ENCODE assay signal across 8 cellular contexts in genomic region chr7:73682745-73683055, GRCh38. TPM values are rescaled to one million over a fixed set of nuclear protein-coding genes. Genes with fewer than 3 reads are reported as not detected.
DNase-seq lines count a peak whose midpoint lies in the region; ATAC-seq, FAIRE-seq and TF ChIP-seq lines count a peak whose summit lies in the region.

No MANE protein-coding gene starts in this region.

- intact Hi-C loops in PC-9 (cut with micrococcal nuclease; ENCODE audit: unreplicated experiment), result loop anchor here (1.0 to 2.0 kb wide), 2 partner anchors 24 to 32 kb away; no protein-coding TSS in a partner anchor

- peaks cover 23% of the 10 kb centered on the region for H3K4me1 Mint-ChIP-seq in progenitor cell of endocrine pancreas (ENCODE audit: low read depth)

- H3K27ac ChIP-seq in PC-9, result peak overlapping the region; percentile 46

- peaks cover 73% of the 10 kb centered on the region for H3K79me2 ChIP-seq in PC-9 (ENCODE audit: low read depth)

- H2AFZ ChIP-seq in PC-9, result peak overlapping the region; percentile 96

- no peaks in the 10 kb centered on the region for H3K9me3 ChIP-seq in PC-9 (ENCODE audit: insufficient read depth, low read depth)

- TF ChIP-seq CTCF in PC-9 (conservative IDR thresholded peaks at IDR 0.05) (no peak), progenitor cell of endocrine pancreas (IDR thresholded peaks at IDR 0.05; ENCODE audit: unreplicated experiment) (no peak)

- peak overlapping the region; percentile 99 for H3K4me3 Mint-ChIP-seq in progenitor cell of endocrine pancreas (ENCODE audit: low read depth)

- H3K9me3 Mint-ChIP-seq in progenitor cell of endocrine pancreas (ENCODE audit: low read depth), result no peaks in the 10 kb centered on the region

- H4K20me1 ChIP-seq in PC-9 (ENCODE audit: insufficient read depth), result peaks cover 4% of the 10 kb centered on the region; the same call in 1 of the 2 replicates

- peak overlapping the region; percentile 94 for H3K27ac Mint-ChIP-seq in progenitor cell of endocrine pancreas

- peaks cover 13% of the 10 kb centered on the region for H3K36me3 Mint-ChIP-seq in progenitor cell of endocrine pancreas (ENCODE audit: insufficient read depth)

- no peak for DNase-seq in PC-9
- no peak for DNase-seq in progenitor cell of endocrine pancreas (ENCODE audit: low spot score, unreplicated experiment)
- DNase-seq in HuH-7 (ENCODE audit: low spot score), result no peak
- no peak for DNase-seq in urothelium cell line (ENCODE audit: low spot score)

- peak; percentile 14 for ATAC-seq in GM21423 (IDR thresholded peaks at IDR 0.05; ENCODE audit: unreplicated experiment)
- ATAC-seq in esophagus mucosa, result peak; percentile 10
- ATAC-seq in HG02884 (IDR thresholded peaks at IDR 0.05; ENCODE audit: unreplicated experiment), result no peak
- no peak for ATAC-seq in HG03521 (IDR thresholded peaks at IDR 0.05; ENCODE audit: unreplicated experiment)

- H3K4me3 ChIP-seq in PC-9, result peak overlapping the region; percentile 97

- no TSS peak for BruUV-seq in PC-9 (replicated peaks; lab: Mats Ljungman, UMichigan)

- no peaks in the 10 kb centered on the region for H3F3A ChIP-seq in PC-9 (ENCODE audit: insufficient read depth, low read depth)

- FAIRE-seq in urothelium cell line (lab: Jason Lieb, UNC), result no peak

- H3K9me2 ChIP-seq in PC-9 (ENCODE audit: insufficient read depth), result no peaks in the 10 kb centered on the region

- H3K4me2 ChIP-seq in PC-9, result peak overlapping the region; percentile 99

- CTCF ChIA-PET in PC-9 (lab: Charles Lee), result no interaction called here

- H3K27me3 Mint-ChIP-seq in progenitor cell of endocrine pancreas, result no peaks in the 10 kb centered on the region

- POLR2A ChIA-PET in PC-9 (lab: Charles Lee; ENCODE audit: unreplicated experiment), result no interaction called here

- H3K4me1 ChIP-seq in PC-9 (replicated peaks; ENCODE audit: insufficient read depth), result peaks cover 17% of the 10 kb centered on the region

- H3K27me3 ChIP-seq in PC-9 (ENCODE audit: insufficient read depth, low read depth), result no peaks in the 10 kb centered on the region

- H3K36me3 ChIP-seq in PC-9 (ENCODE audit: low read depth), result no peaks in the 10 kb centered on the region

RNA-seq across cellular contexts. Expression of gene DNAJC30, which starts 0.6 kb away (rescaled TPM):
- total RNA-seq in PC-9 (2021), result 8.0 and 9.5 TPM in 2 replicates
- total RNA-seq in esophagus mucosa, result 7.3 TPM
- 10.4 and 11.1 TPM in 2 replicates for total RNA-seq in progenitor cell of endocrine pancreas

RNA-seq across cellular contexts. Expression of gene BUD23, which starts 0.7 kb away (rescaled TPM):
- total RNA-seq in PC-9 (2021) (122 and 158 TPM in 2 replicates), esophagus mucosa (39.2 TPM), progenitor cell of endocrine pancreas (57.9 and 58.8 TPM in 2 replicates)

RNA-seq across cellular contexts. Expression of gene VPS37D, which starts 15.1 kb away (rescaled TPM):
- 8.3 and 12.4 TPM in 2 replicates for total RNA-seq in PC-9 (2021)
- 0.32 TPM for total RNA-seq in esophagus mucosa
- 15.0 and 15.6 TPM in 2 replicates for total RNA-seq in progenitor cell of endocrine pancreas

RNA-seq across cellular contexts. Expression of gene STX1A, which starts 36.8 kb away (rescaled TPM):
- 39.1 and 40.5 TPM in 2 replicates for total RNA-seq in PC-9 (2021)
- total RNA-seq in esophagus mucosa, result 1.2 TPM
- 40.9 and 46.6 TPM in 2 replicates for total RNA-seq in progenitor cell of endocrine pancreas

RNA-seq across cellular contexts. Expression of gene ABHD11, which starts 55.9 kb away (rescaled TPM):
- total RNA-seq in PC-9 (2021) (74.4 and 92.6 TPM in 2 replicates), esophagus mucosa (11.7 TPM), progenitor cell of endocrine pancreas (62.9 and 69.7 TPM in 2 replicates)

Comparison
In these comparisons a context has a peak if more than half of its experiments do, and no peak if none do; other contexts are left out.
1. ATAC-seq: peak in GM21423 (single experiment) and esophagus mucosa (single experiment); none in HG02884 (single experiment) and HG03521 (single experiment).